8 cellular contexts compared by ENCODE assay signal in genomic region chr5:87121315-87122170, GRCh38.
A peak's percentile ranks its signal among the peaks of the same experiment; 100 is the strongest.
DNase-seq lines count a peak whose midpoint lies in the region; ATAC-seq and FAIRE-seq lines count a peak whose summit lies in the region.

No MANE protein-coding gene starts in this region.

- ATAC-seq in HG02623 (IDR thresholded peaks at IDR 0.05; ENCODE audit: unreplicated experiment), result peak; percentile 78

- H3K9me3 Mint-ChIP-seq in activated T-helper 1 cell treated with anti-CD3 and anti-CD28 coated beads, Interleukin-12 subunit alpha, Interleukin-12 subunit beta, Interleukin-2, Interleukin-4 antibody, amounts not matched to agents 30 ng/mL and 10 ng/mL and 1 ng/mL, durations not matched to agents 14 hours and 24 hours and 36 hours, result no peaks in the 10 kb centered on the region

- H3K36me3 Mint-ChIP-seq in activated T-helper 1 cell treated with anti-CD3 and anti-CD28 coated beads, Interleukin-12 subunit alpha, Interleukin-12 subunit beta, Interleukin-2, Interleukin-4 antibody, amounts not matched to agents 30 ng/mL and 10 ng/mL and 1 ng/mL, durations not matched to agents 14 hours and 24 hours and 36 hours (ENCODE audit: low read depth), result no peaks in the 10 kb centered on the region

- FAIRE-seq in GM18507 (lab: Jason Lieb, UNC), result peak; percentile 98

- H3K27ac Mint-ChIP-seq in activated T-helper 1 cell treated with anti-CD3 and anti-CD28 coated beads, Interleukin-12 subunit alpha, Interleukin-12 subunit beta, Interleukin-2, Interleukin-4 antibody, amounts not matched to agents 30 ng/mL and 10 ng/mL and 1 ng/mL, durations not matched to agents 14 hours and 24 hours and 36 hours, result peak overlapping the region; percentile 73

- DNase-seq in GM18507 (ENCODE audit: extremely low spot score, insufficient read length, low read depth) (no peak), NAMALWA (ENCODE audit: low spot score) (peak; percentile 45), glomerular visceral epithelial cell (ENCODE audit: extremely low spot score) (peak; percentile 85), ureter (ENCODE audit: low spot score) (no peak), NCI-H748 treated with DMSO at 0.1 percent for 48 hours (lab: John Stamatoyannopoulos, UW) (no peak)
- peak; percentile 17 for DNase-seq in activated T-helper 1 cell treated with anti-CD3 and anti-CD28 coated beads, Interleukin-12 subunit alpha, Interleukin-12 subunit beta, Interleukin-2, Interleukin-4 antibody, amounts not matched to agents 30 ng/mL and 10 ng/mL and 1 ng/mL, durations not matched to agents 14 hours and 24 hours and 36 hours (ENCODE audit: low spot score)
- DNase-seq in stimulated activated CD8-positive, alpha-beta memory T cell treated with anti-CD3 and anti-CD28 coated beads, Interleukin-12 subunit alpha, Interleukin-12 subunit beta, amount 100 ng/mL, for 24 hours (ENCODE audit: extremely low read depth), result peak; percentile 15

- no peaks in the 10 kb centered on the region for H3K27me3 Mint-ChIP-seq in activated T-helper 1 cell treated with anti-CD3 and anti-CD28 coated beads, Interleukin-12 subunit alpha, Interleukin-12 subunit beta, Interleukin-2, Interleukin-4 antibody, amounts not matched to agents 30 ng/mL and 10 ng/mL and 1 ng/mL, durations not matched to agents 14 hours and 24 hours and 36 hours (ENCODE audit: insufficient read depth)

- H3K4me1 Mint-ChIP-seq in activated T-helper 1 cell treated with anti-CD3 and anti-CD28 coated beads, Interleukin-12 subunit alpha, Interleukin-12 subunit beta, Interleukin-2, Interleukin-4 antibody, amounts not matched to agents 30 ng/mL and 10 ng/mL and 1 ng/mL, durations not matched to agents 14 hours and 24 hours and 36 hours (ENCODE audit: low read depth), result peaks cover 59% of the 10 kb centered on the region

- intact Hi-C loops in activated T-helper 1 cell treated with anti-CD3 and anti-CD28 coated beads, Interleukin-12 subunit alpha, Interleukin-12 subunit beta, Interleukin-2, Interleukin-4 antibody, amounts not matched to agents 30 ng/mL and 10 ng/mL and 1 ng/mL, durations not matched to agents 14 hours and 24 hours and 36 hours (cut with micrococcal nuclease), result loop anchor here (1.0 to 5.0 kb wide), 6 partner anchors 40 to 504 kb away; partner anchors contain the start of genes CCNH, COX7C and RASA1

- peak overlapping the region; percentile 40 for H3K4me3 Mint-ChIP-seq in activated T-helper 1 cell treated with anti-CD3 and anti-CD28 coated beads, Interleukin-12 subunit alpha, Interleukin-12 subunit beta, Interleukin-2, Interleukin-4 antibody, amounts not matched to agents 30 ng/mL and 10 ng/mL and 1 ng/mL, durations not matched to agents 14 hours and 24 hours and 36 hours

Comparison
In these comparisons a context has a peak if more than half of its experiments do, and no peak if none do; other contexts are left out.
1. DNase-seq: peak in NAMALWA (single experiment), activated T-helper 1 cell treated with anti-CD3 and anti-CD28 coated beads, Interleukin-12 subunit alpha, Interleukin-12 subunit beta, Interleukin-2, Interleukin-4 antibody, amounts not matched to agents 30 ng/mL and 10 ng/mL and 1 ng/mL, durations not matched to agents 14 hours and 24 hours and 36 hours (single experiment), glomerular visceral epithelial cell (single experiment) and stimulated activated CD8-positive, alpha-beta memory T cell treated with anti-CD3 and anti-CD28 coated beads, Interleukin-12 subunit alpha, Interleukin-12 subunit beta, amount 100 ng/mL, for 24 hours (single experiment); none in GM18507 (single experiment), ureter (single experiment) and NCI-H748 treated with DMSO at 0.1 percent for 48 hours (single experiment).